ENCODE assay signal across 13 cellular contexts in genomic region chr5:10581867-10582511, GRCh38. TPM values are rescaled to one million over a fixed set of nuclear protein-coding genes. Genes with fewer than 3 reads are reported as not detected.
DNase-seq lines count a peak whose midpoint lies in the region; ATAC-seq and TF ChIP-seq lines count a peak whose summit lies in the region.
"Had no signal": no experiment of that assay in that cellular context is flagged by ENCODE, and none has a peak within 500 bp of the region (broad histone marks: within the 10 kb centered on the region; RNA-seq: fewer than 3 reads in every experiment).

No MANE protein-coding gene starts in this region.

- WGBS in SK-N-SH (ENCODE audit: low lambda C conversion rate) = 84% methylated on average over 7 of the region's 7 CpGs

- H3K36me3 ChIP-seq in PC-9 (ENCODE audit: low read depth) (no peaks in the 10 kb centered on the region), SK-N-SH (replicated peaks in 1 of 2; ENCODE audit: control insufficient read depth in 1 of 2, insufficient read depth in 2 of 2, low read length in 1 of 2) (no peaks in the 10 kb centered on the region), upper lobe of right lung (no peaks in the 10 kb centered on the region)

- peak; percentile 57 for DNase-seq in GM03348 (ENCODE audit: low spot score)
- no peak for DNase-seq in PC-9
- no peak for DNase-seq in glutamatergic neuron
- DNase-seq in stimulated activated CD8-positive, alpha-beta memory T cell treated with anti-CD3 and anti-CD28 coated beads, Interleukin-4, amount 100 ng/mL, for 48 hours = peak; percentile 16
- DNase-seq in SK-N-SH = no peak
- no peak for DNase-seq in hypothalamus (lab: John Stamatoyannopoulos, UW)
- no peak for DNase-seq in upper lobe of right lung
- DNase-seq: dermis blood vessel endothelial cell, NCI-H146, nucleus accumbens, WERI-Rb-1 had no signal

- H3K9me3 Mint-ChIP-seq in glutamatergic neuron (ENCODE audit: unreplicated experiment) = peaks cover 5% of the 10 kb centered on the region

- no peak for TF ChIP-seq CTCF in PC-9 (conservative IDR thresholded peaks at IDR 0.05)
- no peak for TF ChIP-seq CTCF in glutamatergic neuron (IDR thresholded peaks at IDR 0.05; ENCODE audit: partially characterized antibody, unreplicated experiment)
- no peak for TF ChIP-seq CTCF in SK-N-SH (IDR thresholded peaks at IDR 0.05)
- TF ChIP-seq CTCF in upper lobe of right lung (IDR thresholded peaks at IDR 0.05) = no peak

- POLR2A ChIA-PET in PC-9 (lab: Charles Lee; ENCODE audit: unreplicated experiment) (interaction anchor here (0.5 kb wide), 1 partner anchor 25 kb away, joined by 3 read pairs; no protein-coding TSS in a partner anchor), SK-N-SH (lab: Yijun Ruan, JAX) (no interaction called here)

- no peak overlapping the region for H3K9ac ChIP-seq in SK-N-SH

- H3K36me3 Mint-ChIP-seq in glutamatergic neuron (ENCODE audit: unreplicated experiment) = peaks cover 4% of the 10 kb centered on the region

- peak overlapping the region; percentile 33 for H3K27ac Mint-ChIP-seq in glutamatergic neuron (ENCODE audit: unreplicated experiment)

- no peak overlapping the region for H3K4me3 Mint-ChIP-seq in glutamatergic neuron (ENCODE audit: unreplicated experiment)

- peaks cover 24% of the 10 kb centered on the region for H3K4me1 ChIP-seq in PC-9 (replicated peaks; ENCODE audit: insufficient read depth)
- H3K4me1 ChIP-seq in SK-N-SH (ENCODE audit: control insufficient read depth in 1 of 2, insufficient read depth in 2 of 2, low read depth in 1 of 2, low read length in 1 of 2) = peaks cover 0 to 12% of the 10 kb centered on the region in 2 experiments; a peak in 1 of 4 replicates
- H3K4me1 ChIP-seq in upper lobe of right lung = peaks cover 10% of the 10 kb centered on the region

- H4K20me1 ChIP-seq in PC-9 (ENCODE audit: insufficient read depth) (no peaks in the 10 kb centered on the region), SK-N-SH (ENCODE audit: insufficient read depth) (peaks cover 13% of the 10 kb centered on the region; the same call in 1 of the 2 replicates)

- no peak for TF ChIP-seq EP300 in SK-N-SH (IDR thresholded peaks at IDR 0.05; ENCODE audit: borderline replicate concordance in 1 of 2, low read depth in 1 of 2, low read length in 1 of 2)

- H3K9me3 ChIP-seq in PC-9 (ENCODE audit: insufficient read depth, low read depth) (no peaks in the 10 kb centered on the region), SK-N-SH (no peaks in the 10 kb centered on the region), upper lobe of right lung (no peaks in the 10 kb centered on the region)

- 0 out of 2 replicates have a peak, but pooled peaks cover 18% of the 10 kb centered on the region for H3K79me2 ChIP-seq in PC-9 (ENCODE audit: low read depth)
- H3K79me2 ChIP-seq in SK-N-SH (ENCODE audit: insufficient read depth) = peaks cover 37% of the 10 kb centered on the region

- TF ChIP-seq RAD21 in SK-N-SH (IDR thresholded peaks at IDR 0.05; ENCODE audit: low read length) = no peak

- H3K4me2 ChIP-seq in PC-9 (peak overlapping the region; percentile 13), SK-N-SH (no peak overlapping the region)

- intact Hi-C loops in PC-9 (cut with micrococcal nuclease; ENCODE audit: unreplicated experiment) = no loop called here
- intact Hi-C loops in upper lobe of right lung (cut with DNase I) = no loop called here

- no peaks in the 10 kb centered on the region; the same call in 1 of the 2 replicates for H3F3A ChIP-seq in PC-9 (ENCODE audit: insufficient read depth, low read depth)
- H3F3A ChIP-seq in SK-N-SH (replicated peaks; ENCODE audit: insufficient read depth) = no peaks in the 10 kb centered on the region

- no TSS peak for BruUV-seq in PC-9 (replicated peaks; lab: Mats Ljungman, UMichigan)

- no peak for ATAC-seq in upper lobe of right lung
- ATAC-seq: K562, SK-N-SH treated with all-trans-retinoic acid at 6 μM for 48 hours had no signal

- peaks cover 35% of the 10 kb centered on the region for H3K4me1 Mint-ChIP-seq in glutamatergic neuron (ENCODE audit: low read depth, unreplicated experiment)

- H3K27me3 ChIP-seq in PC-9 (ENCODE audit: insufficient read depth, low read depth) (no peaks in the 10 kb centered on the region), SK-N-SH (ENCODE audit: insufficient read depth) (no peaks in the 10 kb centered on the region), upper lobe of right lung (no peaks in the 10 kb centered on the region)

- peaks cover 4% of the 10 kb centered on the region for H3K27me3 Mint-ChIP-seq in glutamatergic neuron (ENCODE audit: unreplicated experiment)

- CTCF ChIA-PET in PC-9 (lab: Charles Lee) (no interaction called here), SK-N-SH (lab: Yijun Ruan, JAX) (interaction anchor here (1.1 kb wide), 1 partner anchor 46 kb away, joined by 3 read pairs; no protein-coding TSS in a partner anchor)

- H3K27ac ChIP-seq in PC-9 = 0 out of 2 replicates have a peak overlapping the region, but pooled peaks have one; percentile 6
- H3K27ac ChIP-seq in SK-N-SH (ENCODE audit: low read depth in 2 of 2, low read length in 1 of 2) = no peak overlapping the region
- H3K27ac ChIP-seq in upper lobe of right lung = no peak overlapping the region
- H3K27ac ChIP-seq: WERI-Rb-1 had no signal

- H2AFZ ChIP-seq in PC-9 (no peak overlapping the region), SK-N-SH (ENCODE audit: low read depth) (no peak overlapping the region)

- H3K4me3 ChIP-seq in PC-9 (no peak overlapping the region), SK-N-SH (ENCODE audit: low read depth in 2 of 2, low read length in 1 of 2) (no peak overlapping the region), upper lobe of right lung (no peak overlapping the region)
- H3K4me3 ChIP-seq: K562 had no signal

- H3K9me2 ChIP-seq in PC-9 (ENCODE audit: insufficient read depth) = no peaks in the 10 kb centered on the region
- H3K9me2 ChIP-seq in SK-N-SH = no peaks in the 10 kb centered on the region

TF ChIP-seq in SK-N-SH, 30 proteins besides CTCF, POLR2A, EP300 and RAD21:
- TF ChIP-seq POLR2AphosphoS5 (IDR thresholded peaks at IDR 0.05; ENCODE audit: low read depth, low read length) (no peak), RXRA (IDR thresholded peaks at IDR 0.05; ENCODE audit: borderline replicate concordance, low read depth) (no peak), MXI1 (IDR thresholded peaks at IDR 0.05; ENCODE audit: low read depth, low read length) (no peak), FOXM1 (IDR thresholded peaks at IDR 0.05; ENCODE audit: low read depth) (no peak)

RNA-seq across cellular contexts. Expression of gene ANKRD33B, which starts 18.1 kb away (rescaled TPM):
- total RNA-seq in PC-9 (2021) (32.1 and 37.4 TPM in 2 replicates), glutamatergic neuron (ENCODE audit: unreplicated experiment) (14.5 TPM), upper lobe of right lung (6.1 TPM)
- 1.8 and 1.9 TPM in 2 replicates for polyA plus RNA-seq in SK-N-SH (2012; rRNA removed)
- polyA plus RNA-seq in SK-N-SH (2012; cell fraction: cytosol; rRNA removed) = 1.2 and 1.7 TPM in 2 replicates
- polyA plus RNA-seq in SK-N-SH (2012; cell fraction: nucleus; rRNA removed) = 4.3 and 7.0 TPM in 2 replicates

Comparison
In these comparisons a context has a peak if more than half of its experiments do, and no peak if none do; other contexts are left out.
1. DNase-seq: peak in GM03348 (single experiment) and stimulated activated CD8-positive, alpha-beta memory T cell treated with anti-CD3 and anti-CD28 coated beads, Interleukin-4, amount 100 ng/mL, for 48 hours (single experiment); none in PC-9 (0 of 2), glutamatergic neuron (single experiment), SK-N-SH (single experiment), hypothalamus (0 of 51) and upper lobe of right lung (single experiment).